ENCODE assay signal across 8 cellular contexts in the genomic region with DNA sequence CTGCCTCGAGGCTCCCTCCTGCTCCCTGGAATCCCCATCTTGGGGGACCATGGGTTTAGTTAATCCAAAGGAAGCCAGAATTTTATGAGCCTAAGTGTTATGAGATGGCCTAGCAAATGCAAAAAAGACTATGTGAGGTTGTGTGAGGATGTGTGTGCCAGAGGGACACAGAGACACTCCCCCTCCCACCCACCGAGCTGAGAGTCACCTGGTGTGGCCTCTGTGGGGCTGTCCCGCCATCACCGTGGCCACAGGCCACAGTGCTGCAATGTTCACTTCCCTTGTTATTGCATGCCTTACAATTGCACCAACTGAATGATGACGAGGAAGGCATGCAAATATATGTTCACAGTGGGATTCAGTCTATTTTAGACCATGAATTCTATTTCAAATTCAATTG. TPM values are rescaled to one million over a fixed set of nuclear protein-coding genes. Genes with fewer than 3 reads are reported as not detected.
DNase-seq lines count a peak whose midpoint lies in the region; ATAC-seq and TF ChIP-seq lines count a peak whose summit lies in the region.

No MANE protein-coding gene starts in this region.

- H3F3A ChIP-seq in GM23248 (ENCODE audit: insufficient read depth) (no peaks in the 10 kb centered on the region), neural progenitor cell (ENCODE audit: low read depth) (no peaks in the 10 kb centered on the region)

- H3K9me3 ChIP-seq in GM23248 (ENCODE audit: low read depth) (no peaks in the 10 kb centered on the region), neural progenitor cell (ENCODE audit: low read depth) (no peaks in the 10 kb centered on the region), hepatocyte (ENCODE audit: low read depth) (no peaks in the 10 kb centered on the region)

- peak overlapping the region; percentile 1 for H3K4me2 ChIP-seq in GM23248 (ENCODE audit: unreplicated experiment)
- no peak overlapping the region for H3K4me2 ChIP-seq in neural progenitor cell
- H3K4me2 ChIP-seq in hepatocyte = no peak overlapping the region

- H3K9me3 Mint-ChIP-seq in T-helper 1 cell treated with Interleukin-12 subunit alpha and Interleukin-12 subunit beta and Interleukin-4 antibody, amounts not matched to agents 30 μg/mL and 1 μg/mL, for 36 hours = no peaks in the 10 kb centered on the region
- peaks cover 5% of the 10 kb centered on the region for H3K9me3 Mint-ChIP-seq in neural progenitor cell

- H3K27me3 Mint-ChIP-seq in T-helper 1 cell treated with Interleukin-12 subunit alpha and Interleukin-12 subunit beta and Interleukin-4 antibody, amounts not matched to agents 30 μg/mL and 1 μg/mL, for 36 hours (ENCODE audit: low read depth) = peaks cover 13% of the 10 kb centered on the region
- peaks cover 2% of the 10 kb centered on the region for H3K27me3 Mint-ChIP-seq in neural progenitor cell (ENCODE audit: insufficient read depth, low read depth)

- no peaks in the 10 kb centered on the region for H3K79me2 ChIP-seq in GM23248 (ENCODE audit: insufficient read depth)
- H3K79me2 ChIP-seq in neural progenitor cell (ENCODE audit: low read depth) = no peaks in the 10 kb centered on the region
- no peaks in the 10 kb centered on the region for H3K79me2 ChIP-seq in hepatocyte

- H3K4me1 Mint-ChIP-seq in T-helper 1 cell treated with Interleukin-12 subunit alpha and Interleukin-12 subunit beta and Interleukin-4 antibody, amounts not matched to agents 30 μg/mL and 1 μg/mL, for 36 hours (ENCODE audit: low read depth) = peaks cover 13% of the 10 kb centered on the region
- H3K4me1 Mint-ChIP-seq in neural progenitor cell = peaks cover 3% of the 10 kb centered on the region

- peak overlapping the region; percentile 42 for H2AFZ ChIP-seq in GM23248
- no peak overlapping the region for H2AFZ ChIP-seq in neural progenitor cell (replicated peaks)
- no peak overlapping the region for H2AFZ ChIP-seq in hepatocyte

- DNase-seq in GM23248 (no peak), neural progenitor cell (ENCODE audit: low spot score) (no peak), NCI-H1092 treated with DMSO at 0.1 percent for 48 hours (lab: John Stamatoyannopoulos, UW) (no peak), hepatocyte (ENCODE audit: low spot score) (no peak), DMS153 (lab: John Stamatoyannopoulos, UW) (no peak), cerebellar nuclear complex (lab: John Stamatoyannopoulos, UW) (no peak)

- H3K4me3 Mint-ChIP-seq in T-helper 1 cell treated with Interleukin-12 subunit alpha and Interleukin-12 subunit beta and Interleukin-4 antibody, amounts not matched to agents 30 μg/mL and 1 μg/mL, for 36 hours = peak overlapping the region; percentile 42
- no peak overlapping the region for H3K4me3 Mint-ChIP-seq in neural progenitor cell

- TF ChIP-seq CTCF in neural progenitor cell (IDR thresholded peaks at IDR 0.05) (no peak), hepatocyte (IDR thresholded peaks at IDR 0.05; ENCODE audit: poor library complexity) (no peak)

- H3K27ac ChIP-seq in GM23248 (no peak overlapping the region), neural progenitor cell (no peak overlapping the region), hepatocyte (no peak overlapping the region)

- H3K4me1 ChIP-seq in GM23248 (ENCODE audit: insufficient read depth) (no peaks in the 10 kb centered on the region), neural progenitor cell (no peaks in the 10 kb centered on the region), hepatocyte (ENCODE audit: insufficient read depth) (no peaks in the 10 kb centered on the region)

- H3K9me2 ChIP-seq in GM23248 (ENCODE audit: insufficient read depth) = no peaks in the 10 kb centered on the region
- H3K9me2 ChIP-seq in hepatocyte (replicated peaks; ENCODE audit: insufficient read depth) = no peaks in the 10 kb centered on the region

- H3K27me3 ChIP-seq in GM23248 (replicated peaks; ENCODE audit: insufficient read depth) = peaks cover 26% of the 10 kb centered on the region
- H3K27me3 ChIP-seq in neural progenitor cell = no peaks in the 10 kb centered on the region
- no peaks in the 10 kb centered on the region for H3K27me3 ChIP-seq in hepatocyte

- H3K4me3 ChIP-seq in GM23248 = no peak overlapping the region
- no peak overlapping the region for H3K4me3 ChIP-seq in neural progenitor cell
- no peak overlapping the region for H3K4me3 ChIP-seq in hepatocyte

- H3K36me3 ChIP-seq in GM23248 (ENCODE audit: low read depth) (no peaks in the 10 kb centered on the region), neural progenitor cell (no peaks in the 10 kb centered on the region), hepatocyte (replicated peaks; ENCODE audit: insufficient read depth, low read depth) (no peaks in the 10 kb centered on the region)

- H3K36me3 Mint-ChIP-seq in T-helper 1 cell treated with Interleukin-12 subunit alpha and Interleukin-12 subunit beta and Interleukin-4 antibody, amounts not matched to agents 30 μg/mL and 1 μg/mL, for 36 hours (ENCODE audit: low read depth) = no peaks in the 10 kb centered on the region
- H3K36me3 Mint-ChIP-seq in neural progenitor cell = peaks cover 17% of the 10 kb centered on the region

- in situ Hi-C loops in GM23248 (cut with MboI) = loop anchor here (25.0 kb wide), 1 partner anchor 476 kb away; no protein-coding TSS in a partner anchor

- 35 to 39% methylated on average over 5 of the region's 5 CpGs for WGBS in GM23248 (ENCODE audit: low coverage in 1 of 2, low lambda C conversion rate in 2 of 2, missing lambda C conversion rate in 2 of 2), 2 experiments
- 69% methylated on average over 5 of the region's 5 CpGs for WGBS in hepatocyte (ENCODE audit: low lambda C conversion rate, missing lambda C conversion rate)

- no peak overlapping the region for H3K27ac Mint-ChIP-seq in T-helper 1 cell treated with Interleukin-12 subunit alpha and Interleukin-12 subunit beta and Interleukin-4 antibody, amounts not matched to agents 30 μg/mL and 1 μg/mL, for 36 hours
- peak overlapping the region; percentile 32 for H3K27ac Mint-ChIP-seq in neural progenitor cell

- H4K20me1 ChIP-seq in GM23248 (ENCODE audit: insufficient read depth) = no peaks in the 10 kb centered on the region
- no peaks in the 10 kb centered on the region for H4K20me1 ChIP-seq in neural progenitor cell (ENCODE audit: low read depth)
- no peaks in the 10 kb centered on the region for H4K20me1 ChIP-seq in hepatocyte (ENCODE audit: insufficient read depth, poor library complexity, severe bottlenecking)

- ATAC-seq in GM18519 (IDR thresholded peaks at IDR 0.05; ENCODE audit: low FRiP score, unreplicated experiment) = peak; percentile 62

- H3K9ac ChIP-seq in GM23248 = no peak overlapping the region
- H3K9ac ChIP-seq in neural progenitor cell = no peak overlapping the region

RNA-seq across cellular contexts. Expression of gene FGFBP2, which starts 0.6 kb away (rescaled TPM):
- not detected in 2 replicates for total RNA-seq in GM23248 (2014; rRNA removed; shearing (Covaris generic))
- polyA plus RNA-seq in GM23248 (2016; fragmentation: Nextera tagmentation; extraction: Ambion mirVana) (not detected in 2 replicates), hepatocyte (1.7 and 2.2 TPM in 2 replicates)
- total RNA-seq in neural progenitor cell (ENCODE audit: low replicate concordance) (0.15 and 1.6 TPM in 2 replicates), hepatocyte (5.2 and 7.3 TPM in 2 replicates)

RNA-seq across cellular contexts. Expression of gene FGFBP1, which starts 25.0 kb away (rescaled TPM):
- total RNA-seq in GM23248 (2014; rRNA removed; shearing (Covaris generic)) = not detected in 2 replicates
- polyA plus RNA-seq in GM23248 (2016; fragmentation: Nextera tagmentation; extraction: Ambion mirVana) = not detected in 2 replicates
- not detected in 2 replicates for total RNA-seq in neural progenitor cell (ENCODE audit: low replicate concordance)
- 2.2 and 2.8 TPM in 2 replicates for total RNA-seq in hepatocyte
- 1.7 and 1.8 TPM in 2 replicates for polyA plus RNA-seq in hepatocyte
